Comparison of ENCODE assay signal across 1 cellular context in genomic region chr17:8153957-8154607, GRCh38.
TF ChIP-seq lines count a peak whose summit lies in the region.

No MANE protein-coding gene starts in this region.

TF ChIP-seq in SK-N-SH, 30 proteins besides CTCF, POLR2A, EP300 and RAD21 (continued from another document):
- TF ChIP-seq CHD2 (IDR thresholded peaks at IDR 0.05; ENCODE audit: low read length, partially characterized antibody), result peak; percentile 67
- TF ChIP-seq RXRA (IDR thresholded peaks at IDR 0.05; ENCODE audit: borderline replicate concordance, low read depth), result peak; percentile 33; the same call in 1 of the 2 replicates
- no peak for TF ChIP-seq IRF3 (IDR thresholded peaks at IDR 0.05; ENCODE audit: low read depth, low read length)
- no peak for TF ChIP-seq TAF1 (IDR thresholded peaks at IDR 0.05; ENCODE audit: borderline replicate concordance, low read depth, low read length)
- peak; percentile 57 for TF ChIP-seq PBX3 (IDR thresholded peaks at IDR 0.05)
- 0 out of 2 replicates have a peak, but pooled peaks have one; percentile 6 for TF ChIP-seq SMC3 (IDR thresholded peaks at IDR 0.05; ENCODE audit: low read depth, low read length)
- peak; percentile 95 for TF ChIP-seq MAX (IDR thresholded peaks at IDR 0.05; ENCODE audit: low read depth)
- TF ChIP-seq TEAD4 (IDR thresholded peaks at IDR 0.05; ENCODE audit: borderline replicate concordance, insufficient read depth), result peak; percentile 86; the same call in 1 of the 2 replicates
- TF ChIP-seq SIN3A (IDR thresholded peaks at IDR 0.05; ENCODE audit: borderline replicate concordance, low read depth, low read length), result peak; percentile 84; the same call in 1 of the 2 replicates
- peak; percentile 95 for TF ChIP-seq NFIC (IDR thresholded peaks at IDR 0.05; ENCODE audit: borderline replicate concordance)
- TF ChIP-seq GABPA (IDR thresholded peaks at IDR 0.05; ENCODE audit: low read depth), result peak; percentile 21; the same call in 1 of the 2 replicates
- TF ChIP-seq MEF2A (IDR thresholded peaks at IDR 0.05; ENCODE audit: borderline replicate concordance, low read depth), result no peak; the same call in 1 of the 2 replicates
- TF ChIP-seq JUND (IDR thresholded peaks at IDR 0.05), result no peak
- TF ChIP-seq RFX5 (IDR thresholded peaks at IDR 0.05; ENCODE audit: low read length), result peak; percentile 43; the same call in 1 of the 2 replicates
- 0 out of 2 replicates have a peak, but pooled peaks have one; percentile 10 for TF ChIP-seq POLR2AphosphoS5 (IDR thresholded peaks at IDR 0.05; ENCODE audit: low read depth, low read length)
- peak; percentile 73; the same call in 1 of the 2 replicates for TF ChIP-seq MXI1 (IDR thresholded peaks at IDR 0.05; ENCODE audit: low read depth, low read length)
- TF ChIP-seq YY1 (IDR thresholded peaks at IDR 0.05; ENCODE audit: low read depth), result peak; percentile 73; the same call in 1 of the 2 replicates
- 0 out of 2 replicates have a peak, but pooled peaks have one; percentile 18 for TF ChIP-seq ZBTB33 (IDR thresholded peaks at IDR 0.05; ENCODE audit: borderline replicate concordance, low read depth)
